ENCODE assay signal across 21 cellular contexts in genomic region chr13:109101550-109102144, GRCh38.
DNase-seq lines count a peak whose midpoint lies in the region; ATAC-seq and TF ChIP-seq lines count a peak whose summit lies in the region.
"Had no signal": no experiment of that assay in that cellular context is flagged by ENCODE, and none has a peak within 500 bp of the region (broad histone marks: within the 10 kb centered on the region; RNA-seq: fewer than 3 reads in every experiment).

No MANE protein-coding gene starts in this region.

- TF ChIP-seq CTCF in epithelial cell of esophagus (IDR thresholded peaks at IDR 0.05; ENCODE audit: insufficient read depth, low read depth, low read length, missing control alignments) (no peak), endothelial cell (IDR thresholded peaks at IDR 0.05; ENCODE audit: unreplicated experiment) (no peak), omental fat pad (IDR thresholded peaks at IDR 0.05) (no peak)

- no peak overlapping the region for H3K4me3 Mint-ChIP-seq in activated T-cell treated with anti-CD3 and anti-CD28 coated beads, Interleukin-2, amount 50 U/mL, for 72 hours
- H3K4me3 Mint-ChIP-seq in activated T-cell treated with anti-CD3 and anti-CD28 coated beads, Interleukin-2, amount 50 U/mL, for 24 hours = no peak overlapping the region
- no peak overlapping the region for H3K4me3 Mint-ChIP-seq in stimulated activated effector memory CD8-positive, alpha-beta T cell treated with anti-CD3 and anti-CD28 coated beads, Interleukin-12 subunit alpha, Interleukin-12 subunit beta, amount 100 ng/mL, for 72 hours
- H3K4me3 Mint-ChIP-seq in endothelial cell (ENCODE audit: unreplicated experiment) = no peak overlapping the region
- H3K4me3 Mint-ChIP-seq: CD4-positive, CD25-positive, alpha-beta regulatory T cell; HFFc6; IgD-negative memory B cell had no signal

- H3K9me3 Mint-ChIP-seq in activated T-cell treated with anti-CD3 and anti-CD28 coated beads, Interleukin-2, amount 50 U/mL, for 72 hours = peaks cover 1% of the 10 kb centered on the region in 2 donors
- H3K9me3 Mint-ChIP-seq in activated T-cell treated with anti-CD3 and anti-CD28 coated beads, Interleukin-2, amount 50 U/mL, for 24 hours = no peaks in the 10 kb centered on the region
- H3K9me3 Mint-ChIP-seq in stimulated activated effector memory CD8-positive, alpha-beta T cell treated with anti-CD3 and anti-CD28 coated beads, Interleukin-12 subunit alpha, Interleukin-12 subunit beta, amount 100 ng/mL, for 72 hours = peaks cover 6% of the 10 kb centered on the region
- H3K9me3 Mint-ChIP-seq in endothelial cell (ENCODE audit: unreplicated experiment) = no peaks in the 10 kb centered on the region
- H3K9me3 Mint-ChIP-seq: HFFc6 had no signal

- H3K4me3 ChIP-seq in epithelial cell of esophagus (ENCODE audit: low read length) = no peak overlapping the region

- ATAC-seq in activated T-cell treated with anti-CD3 and anti-CD28 coated beads, Interleukin-2, amount 50 U/mL, for 72 hours (replicated peaks in 1 of 2) = peak; percentile 25 to 62
- ATAC-seq in stimulated activated effector memory CD8-positive, alpha-beta T cell treated with anti-CD3 and anti-CD28 coated beads, Interleukin-12 subunit alpha, Interleukin-12 subunit beta, amount 100 ng/mL, for 72 hours = peak; percentile 48
- ATAC-seq in omental fat pad (ENCODE audit: low FRiP score) = no peak

- no peaks in the 10 kb centered on the region for H3K4me1 Mint-ChIP-seq in activated T-cell treated with anti-CD3 and anti-CD28 coated beads, Interleukin-2, amount 50 U/mL, for 72 hours (ENCODE audit: low read depth)
- H3K4me1 Mint-ChIP-seq in activated T-cell treated with anti-CD3 and anti-CD28 coated beads, Interleukin-2, amount 50 U/mL, for 24 hours (ENCODE audit: low read depth) = peaks cover 3% of the 10 kb centered on the region
- no peaks in the 10 kb centered on the region for H3K4me1 Mint-ChIP-seq in stimulated activated effector memory CD8-positive, alpha-beta T cell treated with anti-CD3 and anti-CD28 coated beads, Interleukin-12 subunit alpha, Interleukin-12 subunit beta, amount 100 ng/mL, for 72 hours
- H3K4me1 Mint-ChIP-seq in endothelial cell (ENCODE audit: unreplicated experiment) = peaks cover 8% of the 10 kb centered on the region
- H3K4me1 Mint-ChIP-seq: CD4-positive, CD25-positive, alpha-beta regulatory T cell; IgD-negative memory B cell had no signal

- DNase-seq in activated T-cell treated with anti-CD3 and anti-CD28 coated beads, Interleukin-2, amount 50 U/mL, for 72 hours = no peak
- DNase-seq in activated T-cell treated with anti-CD3 and anti-CD28 coated beads, Interleukin-2, amount 50 U/mL, for 24 hours = no peak
- DNase-seq in HT1080 (ENCODE audit: low read depth) = peak; percentile 65
- DNase-seq in epithelial cell of esophagus (ENCODE audit: low read depth) = peak; percentile 24
- no peak for DNase-seq in stimulated activated effector memory CD8-positive, alpha-beta T cell treated with anti-CD3 and anti-CD28 coated beads, Interleukin-12 subunit alpha, Interleukin-12 subunit beta, amount 100 ng/mL, for 72 hours (ENCODE audit: low spot score in 2 of 2)
- DNase-seq in endothelial cell (ENCODE audit: low spot score) = no peak
- DNase-seq in omental fat pad (ENCODE audit: low spot score) = no peak
- no peak for DNase-seq in germinal center (ENCODE audit: low spot score)
- DNase-seq: 8988T; BE2C; CD4-positive, CD25-positive, alpha-beta regulatory T cell; COR-L47; DMS 273 treated with DMSO at 0.1 percent for 48 hours; GOT3; HFFc6; Karpas-422; NCI-H1417 treated with DMSO at 0.1 percent for 48 hours; NCI-H345; NCI-H524 treated with DMSO at 0.1 percent for 48 hours; SIG-M5 had no signal

- H3K36me3 Mint-ChIP-seq in activated T-cell treated with anti-CD3 and anti-CD28 coated beads, Interleukin-2, amount 50 U/mL, for 72 hours (ENCODE audit: insufficient read depth in 2 of 2) = no peaks in the 10 kb centered on the region
- H3K36me3 Mint-ChIP-seq in activated T-cell treated with anti-CD3 and anti-CD28 coated beads, Interleukin-2, amount 50 U/mL, for 24 hours (ENCODE audit: low read depth) = no peaks in the 10 kb centered on the region
- no peaks in the 10 kb centered on the region for H3K36me3 Mint-ChIP-seq in stimulated activated effector memory CD8-positive, alpha-beta T cell treated with anti-CD3 and anti-CD28 coated beads, Interleukin-12 subunit alpha, Interleukin-12 subunit beta, amount 100 ng/mL, for 72 hours
- H3K36me3 Mint-ChIP-seq in endothelial cell (ENCODE audit: low read depth, unreplicated experiment) = peaks cover 5% of the 10 kb centered on the region
- H3K36me3 Mint-ChIP-seq: CD4-positive, CD25-positive, alpha-beta regulatory T cell; IgD-negative memory B cell had no signal

- H3K27ac Mint-ChIP-seq in activated T-cell treated with anti-CD3 and anti-CD28 coated beads, Interleukin-2, amount 50 U/mL, for 72 hours = no peak overlapping the region
- H3K27ac Mint-ChIP-seq in activated T-cell treated with anti-CD3 and anti-CD28 coated beads, Interleukin-2, amount 50 U/mL, for 24 hours = no peak overlapping the region
- no peak overlapping the region for H3K27ac Mint-ChIP-seq in stimulated activated effector memory CD8-positive, alpha-beta T cell treated with anti-CD3 and anti-CD28 coated beads, Interleukin-12 subunit alpha, Interleukin-12 subunit beta, amount 100 ng/mL, for 72 hours
- H3K27ac Mint-ChIP-seq in endothelial cell (ENCODE audit: unreplicated experiment) = no peak overlapping the region
- H3K27ac Mint-ChIP-seq: CD4-positive, CD25-positive, alpha-beta regulatory T cell; HFFc6; IgD-negative memory B cell had no signal

- peaks cover 4% of the 10 kb centered on the region for H3K27me3 Mint-ChIP-seq in activated T-cell treated with anti-CD3 and anti-CD28 coated beads, Interleukin-2, amount 50 U/mL, for 72 hours (ENCODE audit: low read depth)
- peaks cover 12% of the 10 kb centered on the region for H3K27me3 Mint-ChIP-seq in activated T-cell treated with anti-CD3 and anti-CD28 coated beads, Interleukin-2, amount 50 U/mL, for 24 hours
- no peaks in the 10 kb centered on the region for H3K27me3 Mint-ChIP-seq in endothelial cell (ENCODE audit: unreplicated experiment)

Comparison
In these comparisons a context has a peak if more than half of its experiments do, and no peak if none do; other contexts are left out.
1. DNase-seq: peak in HT1080 (single experiment) and epithelial cell of esophagus (single experiment); none in activated T-cell treated with anti-CD3 and anti-CD28 coated beads, Interleukin-2, amount 50 U/mL, for 72 hours (0 of 2), activated T-cell treated with anti-CD3 and anti-CD28 coated beads, Interleukin-2, amount 50 U/mL, for 24 hours (single experiment), stimulated activated effector memory CD8-positive, alpha-beta T cell treated with anti-CD3 and anti-CD28 coated beads, Interleukin-12 subunit alpha, Interleukin-12 subunit beta, amount 100 ng/mL, for 72 hours (0 of 2), endothelial cell (single experiment), omental fat pad (single experiment) and germinal center (single experiment).